9 cellular contexts compared by ENCODE assay signal in the genomic region with DNA sequence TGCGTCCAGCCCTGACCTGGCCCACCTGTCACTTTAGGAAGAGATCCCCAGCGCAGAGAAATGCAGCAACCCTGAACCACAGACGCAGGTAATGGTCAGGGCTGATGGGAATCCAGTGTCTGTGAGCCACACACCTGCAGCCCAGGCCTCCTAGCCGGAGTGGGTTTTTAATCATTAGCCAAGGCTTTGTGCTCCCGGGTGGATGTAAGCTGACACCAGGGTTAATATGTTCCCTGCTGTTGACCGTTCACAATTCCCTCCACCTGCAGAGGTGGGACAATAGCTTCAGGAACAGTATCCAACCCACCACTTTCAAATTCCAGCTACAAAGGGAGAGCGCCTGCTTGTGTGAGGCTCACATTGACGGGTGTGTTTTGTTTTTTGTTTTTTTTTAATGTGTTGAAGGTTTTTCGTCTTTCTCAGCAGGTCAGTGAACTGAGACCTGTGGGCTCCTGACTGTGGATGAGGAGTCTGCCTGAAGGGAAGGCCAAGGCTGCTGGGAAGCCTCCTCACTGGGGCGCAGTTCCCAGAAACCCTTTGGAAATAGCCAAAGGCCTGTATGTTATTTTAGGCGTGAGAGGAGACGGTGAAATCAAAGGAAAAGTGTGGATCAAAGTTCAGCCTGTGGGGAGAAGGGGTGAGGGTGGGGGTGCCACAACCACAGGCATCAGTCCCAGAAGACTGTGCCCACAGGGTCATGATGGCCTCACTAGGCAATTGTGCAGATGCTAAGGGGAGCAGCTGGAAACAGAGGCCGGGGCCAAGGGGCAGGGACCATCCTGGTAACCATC.
A peak's percentile ranks its signal among the peaks of the same experiment; 100 is the strongest.
DNase-seq lines count a peak whose midpoint lies in the region; ATAC-seq and TF ChIP-seq lines count a peak whose summit lies in the region.
"Had no signal": no experiment of that assay in that cellular context is flagged by ENCODE, and none has a peak within 500 bp of the region (broad histone marks: within the 10 kb centered on the region; RNA-seq: fewer than 3 reads in every experiment).

No MANE protein-coding gene starts in this region.

- DNase-seq in HuH-7.5 (ENCODE audit: low spot score) (peak; percentile 93), Panc1 (ENCODE audit: low read depth, low spot score) (no peak), kidney tubule cell (ENCODE audit: low spot score) (peak; percentile 97), stomach (peak; percentile 78), NCI-H187 (lab: John Stamatoyannopoulos, UW) (no peak), OCI-M2 (lab: John Stamatoyannopoulos, UW; ENCODE audit: unreplicated experiment) (no peak), GM10248 (ENCODE audit: extremely low spot score) (no peak)
- DNase-seq: heart left ventricle had no signal

- peak overlapping the region; percentile 45 for H3K27ac ChIP-seq in Panc1 (ENCODE audit: low read length)
- H3K27ac ChIP-seq in stomach: peak overlapping the region; percentile 84 to 89 (median 85)

- TF ChIP-seq EP300 in stomach (IDR thresholded peaks at IDR 0.05): no peak

- H3K4me3 ChIP-seq in Panc1 (ENCODE audit: low read depth in 2 of 2, low read length in 2 of 2) (no peak overlapping the region), stomach (peak overlapping the region in 1 of 4 donors; percentile 29)
- H3K4me3 ChIP-seq: heart left ventricle had no signal

- no peaks in the 10 kb centered on the region for H3K9me3 ChIP-seq in Panc1 (ENCODE audit: control insufficient read depth, insufficient read depth, low read depth, low read length)
- no peaks in the 10 kb centered on the region for H3K9me3 ChIP-seq in stomach

- no peak for TF ChIP-seq POLR2A in stomach (IDR thresholded peaks at IDR 0.05)

- intact Hi-C loops in Panc1 (cut with micrococcal nuclease; ENCODE audit: unreplicated experiment): no loop called here
- intact Hi-C loops in stomach (cut with DNase I; ENCODE audit: low total_unique reads): no loop called here

- in situ Hi-C loops in Panc1 (cut with HindIII; ENCODE audit: low pct_unique_long_range_greater_than_20kb, low sequenced_read_pairs): no loop called here

- BruUV-seq in Panc1 (replicated peaks; lab: Mats Ljungman, UMichigan): no TSS peak

- TF ChIP-seq CTCF in Panc1 (IDR thresholded peaks at IDR 0.05) (no peak), stomach (IDR thresholded peaks at IDR 0.05) (no peak), GM10248 (IDR thresholded peaks at IDR 0.05; ENCODE audit: control extremely low read depth, extremely low read depth, low read depth, missing control alignments) (no peak)

- 33 to 52% (median 36%) methylated on average over 13 of the region's 13 CpGs for WGBS in stomach, 5 donors

- CTCF ChIA-PET in Panc1 (lab: Charles Lee) (interaction anchor here (0.7 kb wide), 1 partner anchor 404 kb away, joined by 3 read pairs; no protein-coding TSS in a partner anchor), GM10248 (lab: Yijun Ruan, JAX) (interaction anchor here (1.0 to 1.5 kb wide), 4 partner anchors 8 to 349 kb away, joined by 3 read pairs; no protein-coding TSS in a partner anchor)

- peaks cover 74% of the 10 kb centered on the region for H3K4me1 ChIP-seq in Panc1 (ENCODE audit: control insufficient read depth, insufficient read depth, low read length)
- peaks cover 25 to 71% (median 52%) of the 10 kb centered on the region in 4 donors for H3K4me1 ChIP-seq in stomach

- H3K36me3 ChIP-seq in Panc1 (ENCODE audit: control insufficient read depth, insufficient read depth, low read length) (peaks cover 20% of the 10 kb centered on the region), stomach (no peaks in the 10 kb centered on the region)

- H3K27me3 ChIP-seq in Panc1 (ENCODE audit: control insufficient read depth, insufficient read depth, low read length) (no peaks in the 10 kb centered on the region), stomach (no peaks in the 10 kb centered on the region)
- H3K27me3 ChIP-seq: heart left ventricle had no signal

- POLR2A ChIA-PET in Panc1 (lab: Charles Lee): no interaction called here
- POLR2A ChIA-PET in GM10248 (lab: Yijun Ruan, JAX): no interaction called here

- ATAC-seq in Panc1 (no peak), HG03442 (IDR thresholded peaks at IDR 0.05; ENCODE audit: unreplicated experiment) (no peak)
- ATAC-seq: heart left ventricle had no signal

Comparison
In these comparisons a context has a peak if more than half of its experiments do, and no peak if none do; other contexts are left out.
1. DNase-seq: peak in HuH-7.5 (single experiment), kidney tubule cell (single experiment) and stomach (single experiment); none in Panc1 (single experiment), NCI-H187 (0 of 2), OCI-M2 (single experiment) and GM10248 (single experiment).